In the genomic region with DNA sequence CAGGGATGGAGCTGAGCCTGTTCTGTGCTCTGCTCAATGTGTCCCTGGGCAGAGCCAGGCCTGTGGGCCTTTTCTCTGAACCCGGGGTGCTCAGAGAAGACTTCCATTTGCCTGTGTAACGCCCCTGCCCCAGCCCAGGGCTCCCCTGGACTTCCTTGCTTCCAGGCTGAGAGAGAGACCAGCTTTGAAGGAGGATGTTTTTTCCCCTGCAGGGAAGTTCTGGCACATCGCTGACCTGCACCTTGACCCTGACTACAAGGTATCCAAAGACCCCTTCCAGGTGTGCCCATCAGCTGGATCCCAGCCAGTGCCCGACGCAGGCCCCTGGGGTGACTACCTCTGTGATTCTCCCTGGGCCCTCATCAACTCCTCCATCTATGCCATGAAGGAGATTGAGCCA, we compare ENCODE assay signal across 1 cellular context.
TF ChIP-seq lines count a peak whose summit lies in the region.

No MANE protein-coding gene starts in this region.

TF ChIP-seq in HepG2, 621 proteins besides CTCF, POLR2A, EP300 and RAD21:
- no peak for TF ChIP-seq ZNF317 (CRISPR knock-in tag; IDR thresholded peaks at IDR 0.05)
- TF ChIP-seq, protein P1, sequence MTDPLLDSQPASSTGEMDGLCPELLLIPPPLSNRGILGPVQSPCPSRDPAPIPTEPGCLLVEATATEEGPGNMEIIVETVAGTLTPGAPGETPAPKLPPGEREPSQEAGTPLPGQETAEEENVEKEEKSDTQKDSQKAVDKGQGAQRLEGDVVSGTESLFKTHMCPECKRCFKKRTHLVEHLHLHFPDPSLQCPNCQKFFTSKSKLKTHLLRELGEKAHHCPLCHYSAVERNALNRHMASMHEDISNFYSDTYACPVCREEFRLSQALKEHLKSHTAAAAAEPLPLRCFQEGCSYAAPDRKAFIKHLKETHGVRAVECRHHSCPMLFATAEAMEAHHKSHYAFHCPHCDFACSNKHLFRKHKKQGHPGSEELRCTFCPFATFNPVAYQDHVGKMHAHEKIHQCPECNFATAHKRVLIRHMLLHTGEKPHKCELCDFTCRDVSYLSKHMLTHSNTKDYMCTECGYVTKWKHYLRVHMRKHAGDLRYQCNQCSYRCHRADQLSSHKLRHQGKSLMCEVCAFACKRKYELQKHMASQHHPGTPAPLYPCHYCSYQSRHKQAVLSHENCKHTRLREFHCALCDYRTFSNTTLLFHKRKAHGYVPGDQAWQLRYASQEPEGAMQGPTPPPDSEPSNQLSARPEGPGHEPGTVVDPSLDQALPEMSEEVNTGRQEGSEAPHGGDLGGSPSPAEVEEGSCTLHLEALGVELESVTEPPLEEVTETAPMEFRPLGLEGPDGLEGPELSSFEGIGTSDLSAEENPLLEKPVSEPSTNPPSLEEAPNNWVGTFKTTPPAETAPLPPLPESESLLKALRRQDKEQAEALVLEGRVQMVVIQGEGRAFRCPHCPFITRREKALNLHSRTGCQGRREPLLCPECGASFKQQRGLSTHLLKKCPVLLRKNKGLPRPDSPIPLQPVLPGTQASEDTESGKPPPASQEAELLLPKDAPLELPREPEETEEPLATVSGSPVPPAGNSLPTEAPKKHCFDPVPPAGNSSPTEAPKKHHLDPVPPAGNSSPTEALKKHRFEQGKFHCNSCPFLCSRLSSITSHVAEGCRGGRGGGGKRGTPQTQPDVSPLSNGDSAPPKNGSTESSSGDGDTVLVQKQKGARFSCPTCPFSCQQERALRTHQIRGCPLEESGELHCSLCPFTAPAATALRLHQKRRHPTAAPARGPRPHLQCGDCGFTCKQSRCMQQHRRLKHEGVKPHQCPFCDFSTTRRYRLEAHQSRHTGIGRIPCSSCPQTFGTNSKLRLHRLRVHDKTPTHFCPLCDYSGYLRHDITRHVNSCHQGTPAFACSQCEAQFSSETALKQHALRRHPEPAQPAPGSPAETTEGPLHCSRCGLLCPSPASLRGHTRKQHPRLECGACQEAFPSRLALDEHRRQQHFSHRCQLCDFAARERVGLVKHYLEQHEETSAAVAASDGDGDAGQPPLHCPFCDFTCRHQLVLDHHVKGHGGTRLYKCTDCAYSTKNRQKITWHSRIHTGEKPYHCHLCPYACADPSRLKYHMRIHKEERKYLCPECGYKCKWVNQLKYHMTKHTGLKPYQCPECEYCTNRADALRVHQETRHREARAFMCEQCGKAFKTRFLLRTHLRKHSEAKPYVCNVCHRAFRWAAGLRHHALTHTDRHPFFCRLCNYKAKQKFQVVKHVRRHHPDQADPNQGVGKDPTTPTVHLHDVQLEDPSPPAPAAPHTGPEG (CRISPR knock-in tag; IDR thresholded peaks at IDR 0.05): no peak
- TF ChIP-seq XBP1 (CRISPR knock-in tag; IDR thresholded peaks at IDR 0.05): no peak
- no peak for TF ChIP-seq ZNF331 (CRISPR knock-in tag; IDR thresholded peaks at IDR 0.05)
- no peak for TF ChIP-seq CBFB (CRISPR knock-in tag; IDR thresholded peaks at IDR 0.05)
- no peak for TF ChIP-seq SETDB1 (CRISPR knock-in tag; IDR thresholded peaks at IDR 0.05; ENCODE audit: borderline replicate concordance)
- TF ChIP-seq HOXD1 (CRISPR knock-in tag; IDR thresholded peaks at IDR 0.05): no peak
- no peak for TF ChIP-seq SP4 (CRISPR knock-in tag; IDR thresholded peaks at IDR 0.05)
- TF ChIP-seq ZC3H13 (CRISPR knock-in tag; IDR thresholded peaks at IDR 0.05): no peak
- no peak for TF ChIP-seq ZZZ3 (CRISPR knock-in tag; IDR thresholded peaks at IDR 0.05; ENCODE audit: borderline replicate concordance)
- TF ChIP-seq ZNF292 (CRISPR knock-in tag; IDR thresholded peaks at IDR 0.05; ENCODE audit: borderline replicate concordance, low read depth): no peak
- TF ChIP-seq IRX3 (CRISPR knock-in tag; IDR thresholded peaks at IDR 0.05; ENCODE audit: borderline replicate concordance, low read depth): no peak
- no peak for TF ChIP-seq KDM6A (CRISPR knock-in tag; IDR thresholded peaks at IDR 0.05; ENCODE audit: low read depth)
- no peak for TF ChIP-seq ZFP36 (IDR thresholded peaks at IDR 0.05; ENCODE audit: borderline replicate concordance, low read depth, low read length, partially characterized antibody)
- no peak for TF ChIP-seq FOXP1 (IDR thresholded peaks at IDR 0.05)
- TF ChIP-seq FOXP1 (CRISPR knock-in tag; IDR thresholded peaks at IDR 0.05): no peak
